In the genomic region with DNA sequence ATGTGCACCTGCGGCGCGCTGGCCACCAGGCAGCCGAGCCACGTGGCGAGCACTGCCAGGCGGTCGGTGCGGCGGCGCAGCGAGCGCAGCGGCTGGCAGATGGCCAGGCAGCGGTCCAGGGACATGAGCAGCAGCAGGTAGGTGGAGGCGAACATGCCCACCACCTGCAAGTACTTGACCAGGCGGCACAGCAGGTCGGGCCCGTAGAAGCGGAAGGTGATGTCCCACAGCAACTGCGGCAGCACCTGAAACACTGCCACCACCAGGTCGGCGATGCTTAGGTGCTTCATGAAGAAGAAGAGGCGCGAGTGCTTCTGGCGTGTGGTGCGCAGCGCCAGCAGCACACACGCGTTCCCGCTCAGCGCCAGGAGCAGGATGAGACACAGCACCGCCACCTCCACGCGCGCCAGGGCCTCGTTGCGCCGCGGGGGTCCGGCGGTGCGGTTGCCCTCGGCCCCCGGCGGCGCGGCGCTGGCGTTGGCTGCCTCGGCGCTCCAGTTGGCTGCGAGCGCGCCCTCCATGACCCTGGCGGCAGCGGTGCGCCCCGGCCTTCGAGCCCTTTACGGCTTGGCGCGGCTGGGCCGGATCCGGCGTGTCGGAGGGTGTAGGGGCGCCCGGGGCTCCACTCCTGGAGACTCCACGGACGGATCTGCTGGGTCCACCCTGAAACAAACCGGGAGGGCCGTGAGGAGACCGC, we compare ENCODE assay signal across 8 cellular contexts. TPM values are rescaled to one million over a fixed set of nuclear protein-coding genes. Genes with fewer than 3 reads are reported as not detected.
DNase-seq lines count a peak whose midpoint lies in the region; ATAC-seq and TF ChIP-seq lines count a peak whose summit lies in the region.

No MANE protein-coding gene starts in this region.

- peaks cover 33% of the 10 kb centered on the region for H3K27me3 ChIP-seq in foreskin keratinocyte

- H3K27ac ChIP-seq in 22Rv1 (no peak overlapping the region), foreskin keratinocyte (no peak overlapping the region)

- DNase-seq in NCI-H748 treated with DMSO at 0.1 percent for 48 hours (lab: John Stamatoyannopoulos, UW) (peak; percentile 48), foreskin keratinocyte (peak; percentile 46 to 69), skeletal muscle cell (ENCODE audit: low read depth) (no peak), dedifferentiated amniotic fluid mesenchymal stem cell (ENCODE audit: extremely low spot score) (no peak), pons (ENCODE audit: low spot score) (no peak)

- peak overlapping the region; percentile 55 for H3K4me3 ChIP-seq in skeletal muscle cell (ENCODE audit: low read depth, low read length)

- TF ChIP-seq CTCF in 22Rv1 (IDR thresholded peaks at IDR 0.05) (peak; percentile 82), foreskin keratinocyte (conservative IDR thresholded peaks at IDR 0.05) (peak; percentile 70)

- H3K4me1 ChIP-seq in foreskin keratinocyte = no peaks in the 10 kb centered on the region

- ATAC-seq in GM18511 (IDR thresholded peaks at IDR 0.05; ENCODE audit: unreplicated experiment) (peak; percentile 60), HG02884 (IDR thresholded peaks at IDR 0.05; ENCODE audit: unreplicated experiment) (peak; percentile 34), foreskin keratinocyte (peak; percentile 70)

RNA-seq across cellular contexts. Expression of a gene that starts 1.6 kb away (rescaled TPM):
- 0.63 and 0.95 TPM in 2 replicates for total RNA-seq in foreskin keratinocyte
- 0.30 and 0.43 TPM in 2 replicates for polyA plus RNA-seq in foreskin keratinocyte

RNA-seq across cellular contexts. Expression of a gene that starts 34.2 kb away (rescaled TPM):
- total RNA-seq in foreskin keratinocyte = not detected in 2 replicates
- polyA plus RNA-seq in foreskin keratinocyte = not detected in 2 replicates

Comparison
In these comparisons a context has a peak if more than half of its experiments do, and no peak if none do; other contexts are left out.
1. DNase-seq: peak in NCI-H748 treated with DMSO at 0.1 percent for 48 hours (single experiment) and foreskin keratinocyte (2 of 2); none in skeletal muscle cell (single experiment), dedifferentiated amniotic fluid mesenchymal stem cell (single experiment) and pons (single experiment).
2. Peak in every context shown above with its lines, with median percentiles within 50 percentile points of each other: ATAC-seq.